In genomic region chr10:102522874-102523249, GRCh38 we compare ENCODE assay signal across 17 cellular contexts.
"Had no signal": no experiment of that assay in that cellular context is flagged by ENCODE, and none has a peak within 500 bp of the region (broad histone marks: within the 10 kb centered on the region; RNA-seq: fewer than 3 reads in every experiment).

No MANE protein-coding gene starts in this region.

- ATAC-seq: activated CD8-positive, alpha-beta T cell treated with anti-CD3 and anti-CD28 coated beads, Interleukin-2, amount 10 ng/mL, durations not matched to agents 7 days and 5 days; gastrocnemius medialis; left colon; mucosa of descending colon; naive thymus-derived CD8-positive, alpha-beta T cell had no signal

- H3K27me3 Mint-ChIP-seq: activated B cell treated with CpG ODN at 0.5 μM for 24 hours; activated CD4-positive, alpha-beta T cell treated with anti-CD3 and anti-CD28 coated beads, Interleukin-2, amount 10 ng/mL, durations not matched to agents 24 days and 14 days; dendritic cell treated with granulocyte-macrophage colony-stimulating factor and Interleukin-4, amounts not matched to agents 40 ng/mL and 50 ng/mL, for 4 days; naive thymus-derived CD8-positive, alpha-beta T cell; stimulated activated naive CD8-positive, alpha-beta T cell treated with anti-CD3 and anti-CD28 coated beads, Interleukin-15, Interleukin-2, amounts not matched to agents 100 ng/mL and 50 ng/mL, for 24 hours had no signal

- H3K36me3 ChIP-seq: gastrocnemius medialis, right atrium auricular region had no signal

- H3K4me1 ChIP-seq: gastrocnemius medialis had no signal

- H3K27me3 ChIP-seq: gastrocnemius medialis, heart right ventricle, right atrium auricular region had no signal

- H3K4me3 Mint-ChIP-seq: activated B cell treated with CpG ODN at 0.5 μM for 24 hours; activated CD4-positive, alpha-beta T cell treated with anti-CD3 and anti-CD28 coated beads, Interleukin-2, amount 10 ng/mL, durations not matched to agents 24 days and 14 days; activated CD8-positive, alpha-beta T cell treated with anti-CD3 and anti-CD28 coated beads, Interleukin-2, amount 10 ng/mL, durations not matched to agents 7 days and 5 days; activated naive CD4-positive, alpha-beta T cell treated with anti-CD3 and anti-CD28 coated beads for 36 hours; dendritic cell treated with granulocyte-macrophage colony-stimulating factor and Interleukin-4, amounts not matched to agents 40 ng/mL and 50 ng/mL, for 4 days; naive thymus-derived CD8-positive, alpha-beta T cell; stimulated activated naive CD8-positive, alpha-beta T cell treated with anti-CD3 and anti-CD28 coated beads, Interleukin-15, Interleukin-2, amounts not matched to agents 100 ng/mL and 50 ng/mL, for 24 hours had no signal

- DNase-seq: activated B cell treated with CpG ODN at 0.5 μM for 24 hours; activated CD4-positive, alpha-beta T cell treated with anti-CD3 and anti-CD28 coated beads, Interleukin-2, amount 10 ng/mL, durations not matched to agents 24 days and 14 days; activated CD8-positive, alpha-beta memory T cell treated with anti-CD3 and anti-CD28 coated beads, Interleukin-2, amount 50 U/mL, for 4 hours; activated CD8-positive, alpha-beta T cell treated with anti-CD3 and anti-CD28 coated beads, Interleukin-2, amount 10 ng/mL, durations not matched to agents 7 days and 5 days; activated naive CD4-positive, alpha-beta T cell treated with anti-CD3 and anti-CD28 coated beads for 36 hours; effector memory CD4-positive, alpha-beta T cell; gastrocnemius medialis; left colon; mucosa of descending colon; naive thymus-derived CD8-positive, alpha-beta T cell; nucleus accumbens; small intestine; SW 1271 had no signal

- H3K9me3 Mint-ChIP-seq: activated B cell treated with CpG ODN at 0.5 μM for 24 hours; activated CD4-positive, alpha-beta T cell treated with anti-CD3 and anti-CD28 coated beads, Interleukin-2, amount 10 ng/mL, durations not matched to agents 24 days and 14 days; activated naive CD4-positive, alpha-beta T cell treated with anti-CD3 and anti-CD28 coated beads for 36 hours; dendritic cell treated with granulocyte-macrophage colony-stimulating factor and Interleukin-4, amounts not matched to agents 40 ng/mL and 50 ng/mL, for 4 days; naive thymus-derived CD8-positive, alpha-beta T cell; stimulated activated naive CD8-positive, alpha-beta T cell treated with anti-CD3 and anti-CD28 coated beads, Interleukin-15, Interleukin-2, amounts not matched to agents 100 ng/mL and 50 ng/mL, for 24 hours had no signal

- H3K4me3 ChIP-seq: gastrocnemius medialis, heart right ventricle, mucosa of descending colon, right atrium auricular region had no signal

- H3K9me3 ChIP-seq: gastrocnemius medialis, heart right ventricle, mucosa of descending colon, right atrium auricular region had no signal

- H3K4me1 Mint-ChIP-seq: activated B cell treated with CpG ODN at 0.5 μM for 24 hours had no signal

- H3K27ac Mint-ChIP-seq: activated B cell treated with CpG ODN at 0.5 μM for 24 hours; activated CD4-positive, alpha-beta T cell treated with anti-CD3 and anti-CD28 coated beads, Interleukin-2, amount 10 ng/mL, durations not matched to agents 24 days and 14 days; activated CD8-positive, alpha-beta T cell treated with anti-CD3 and anti-CD28 coated beads, Interleukin-2, amount 10 ng/mL, durations not matched to agents 7 days and 5 days; activated naive CD4-positive, alpha-beta T cell treated with anti-CD3 and anti-CD28 coated beads for 36 hours; dendritic cell treated with granulocyte-macrophage colony-stimulating factor and Interleukin-4, amounts not matched to agents 40 ng/mL and 50 ng/mL, for 4 days; stimulated activated naive CD8-positive, alpha-beta T cell treated with anti-CD3 and anti-CD28 coated beads, Interleukin-15, Interleukin-2, amounts not matched to agents 100 ng/mL and 50 ng/mL, for 24 hours had no signal

- H3K27ac ChIP-seq: gastrocnemius medialis, right atrium auricular region had no signal
